ENCODE assay signal across 8 cellular contexts in the genomic region with DNA sequence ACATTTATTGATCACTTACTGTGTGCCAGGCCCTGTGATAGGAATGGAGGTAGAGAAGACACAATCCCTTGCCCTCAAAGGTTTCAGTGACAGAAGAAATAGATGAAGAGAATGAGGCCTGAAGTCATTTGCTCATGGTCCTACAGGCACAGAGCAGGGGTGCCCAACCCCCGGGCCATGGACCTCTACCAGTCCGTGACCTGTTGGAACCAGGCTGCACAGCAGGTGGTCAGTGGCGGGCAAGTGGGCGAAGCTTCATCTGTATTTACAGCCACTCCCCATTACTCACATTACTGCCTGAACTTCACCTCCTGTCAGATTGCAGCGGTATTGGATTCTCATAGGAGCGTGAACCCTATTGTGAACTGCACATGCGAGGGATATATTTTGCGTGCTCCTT.
"Had no signal": no experiment of that assay in that cellular context is flagged by ENCODE, and none has a peak within 500 bp of the region (broad histone marks: within the 10 kb centered on the region; RNA-seq: fewer than 3 reads in every experiment).

No MANE protein-coding gene starts in this region.

- H2AFZ ChIP-seq: GM23338 had no signal

- H3K9me3 ChIP-seq: HAP-1 had no signal

- FAIRE-seq: H1, HTR-8/SVneo had no signal

- H3K4me3 ChIP-seq: GM23338, HAP-1 had no signal

- H3K4me1 ChIP-seq: HAP-1 had no signal

- DNase-seq: H7, HFFc6, KBM-7 had no signal

- ATAC-seq: GM23338, HCT116 had no signal

- H3K36me3 ChIP-seq: HAP-1 had no signal

- H3K4me2 ChIP-seq: GM23338 had no signal
